ENCODE assay signal across 9 cellular contexts in the genomic region with DNA sequence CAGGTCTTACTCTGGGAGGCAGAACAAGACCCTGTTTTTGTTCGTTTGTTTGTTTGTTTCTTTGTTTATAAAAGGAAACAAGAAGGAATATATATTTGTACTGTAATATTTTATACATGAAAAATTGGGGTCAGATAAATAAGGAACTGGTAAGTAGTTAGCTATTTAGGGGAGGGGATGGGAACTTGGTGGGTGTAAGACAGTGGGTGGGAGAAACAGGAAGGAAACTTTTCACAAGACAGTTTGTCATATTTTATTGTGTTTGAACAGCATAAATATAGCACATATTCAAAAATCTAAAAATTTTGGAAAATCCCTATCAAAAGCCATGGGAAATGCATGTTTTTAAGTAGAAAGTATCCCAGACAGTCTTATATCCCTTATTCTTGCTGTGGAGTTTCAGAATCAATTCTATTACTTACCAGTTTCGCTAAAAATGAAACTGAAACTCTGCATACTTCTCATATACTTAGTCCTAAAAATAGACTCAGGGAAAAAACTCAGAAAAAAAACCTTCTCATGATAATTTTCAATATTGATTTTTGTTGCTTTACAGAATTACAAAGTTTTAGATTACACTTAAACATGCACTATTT. TPM values are rescaled to one million over a fixed set of nuclear protein-coding genes. Genes with fewer than 3 reads are reported as not detected.
DNase-seq lines count a peak whose midpoint lies in the region; ATAC-seq and FAIRE-seq lines count a peak whose summit lies in the region.
"Had no signal": no experiment of that assay in that cellular context is flagged by ENCODE, and none has a peak within 500 bp of the region (broad histone marks: within the 10 kb centered on the region; RNA-seq: fewer than 3 reads in every experiment).

No MANE protein-coding gene starts in this region.

- H3K27me3 Mint-ChIP-seq in activated T-cell treated with anti-CD3 and anti-CD28 coated beads, Interleukin-2, amount 50 U/mL, for 72 hours (ENCODE audit: low read depth) = no peaks in the 10 kb centered on the region
- H3K27me3 Mint-ChIP-seq in activated naive CD8-positive, alpha-beta T cell treated with anti-CD3 and anti-CD28 coated beads, Interleukin-2, amount 10 ng/mL, durations not matched to agents 7 days and 5 days = no peaks in the 10 kb centered on the region

- ATAC-seq in activated T-cell treated with anti-CD3 and anti-CD28 coated beads, Interleukin-2, amount 50 U/mL, for 72 hours (replicated peaks in 1 of 2) = peak; percentile 58 to 67
- peak; percentile 63 for ATAC-seq in HG03108 (IDR thresholded peaks at IDR 0.05; ENCODE audit: unreplicated experiment)
- ATAC-seq in activated naive CD8-positive, alpha-beta T cell treated with anti-CD3 and anti-CD28 coated beads, Interleukin-2, amount 10 ng/mL, durations not matched to agents 7 days and 5 days (ENCODE audit: low read depth) = peak; percentile 42

- H3K4me3 Mint-ChIP-seq in activated T-cell treated with anti-CD3 and anti-CD28 coated beads, Interleukin-2, amount 50 U/mL, for 72 hours = peak overlapping the region; percentile 61 to 83
- peak overlapping the region; percentile 73 for H3K4me3 Mint-ChIP-seq in activated naive CD8-positive, alpha-beta T cell treated with anti-CD3 and anti-CD28 coated beads, Interleukin-2, amount 10 ng/mL, durations not matched to agents 7 days and 5 days

- no peaks in the 10 kb centered on the region for H3K27me3 ChIP-seq in small intestine (ENCODE audit: control insufficient read depth in 2 of 2, insufficient read depth in 2 of 2, low read length in 2 of 2)

- H3K4me1 ChIP-seq in small intestine (ENCODE audit: control insufficient read depth in 2 of 2, insufficient read depth in 1 of 2, low read depth in 1 of 2, low read length in 1 of 2) = peaks cover 0 to 2% of the 10 kb centered on the region in 2 donors

- H3K36me3 Mint-ChIP-seq in activated T-cell treated with anti-CD3 and anti-CD28 coated beads, Interleukin-2, amount 50 U/mL, for 72 hours (ENCODE audit: insufficient read depth in 2 of 2) = peaks cover 6 to 11% of the 10 kb centered on the region in 2 donors
- peaks cover 16% of the 10 kb centered on the region for H3K36me3 Mint-ChIP-seq in activated naive CD8-positive, alpha-beta T cell treated with anti-CD3 and anti-CD28 coated beads, Interleukin-2, amount 10 ng/mL, durations not matched to agents 7 days and 5 days

- FAIRE-seq in small intestine (lab: Jason Lieb, UNC) (peak; percentile 85), RCC 7860 (lab: Jason Lieb, UNC) (no peak)

- peaks cover 56% of the 10 kb centered on the region for H3K4me1 Mint-ChIP-seq in activated T-cell treated with anti-CD3 and anti-CD28 coated beads, Interleukin-2, amount 50 U/mL, for 72 hours (ENCODE audit: low read depth)
- peaks cover 37% of the 10 kb centered on the region for H3K4me1 Mint-ChIP-seq in activated naive CD8-positive, alpha-beta T cell treated with anti-CD3 and anti-CD28 coated beads, Interleukin-2, amount 10 ng/mL, durations not matched to agents 7 days and 5 days

- no peaks in the 10 kb centered on the region for H3K9me3 ChIP-seq in small intestine (ENCODE audit: control insufficient read depth, low read depth)

- H3K27ac Mint-ChIP-seq in activated T-cell treated with anti-CD3 and anti-CD28 coated beads, Interleukin-2, amount 50 U/mL, for 72 hours = peak overlapping the region; percentile 89
- peak overlapping the region; percentile 85 for H3K27ac Mint-ChIP-seq in activated naive CD8-positive, alpha-beta T cell treated with anti-CD3 and anti-CD28 coated beads, Interleukin-2, amount 10 ng/mL, durations not matched to agents 7 days and 5 days

- no peak for DNase-seq in activated T-cell treated with anti-CD3 and anti-CD28 coated beads, Interleukin-2, amount 50 U/mL, for 72 hours
- DNase-seq in activated T-cell treated with anti-CD3 and anti-CD28 coated beads, Interleukin-2, amount 50 U/mL, for 1 hour = no peak
- no peak for DNase-seq in activated naive CD8-positive, alpha-beta T cell treated with anti-CD3 and anti-CD28 coated beads, Interleukin-2, amount 10 ng/mL, durations not matched to agents 7 days and 5 days
- DNase-seq in small intestine (peak; percentile 60), NCI-H510A (lab: John Stamatoyannopoulos, UW) (no peak), RCC 7860 (ENCODE audit: low spot score) (no peak), SW480 (ENCODE audit: low spot score) (no peak)
- DNase-seq: left cardiac atrium had no signal

- POLR2A ChIA-PET in activated naive CD8-positive, alpha-beta T cell treated with anti-CD3 and anti-CD28 coated beads, Interleukin-2, amount 10 ng/mL, durations not matched to agents 7 days and 5 days (lab: Charles Lee) = interaction anchor here (1.3 to 4.6 kb wide), 2 partner anchors 22 to 68 kb away, joined by 4 to 55 read pairs; a partner anchor contains a TSS

- 10 to 23% (median 22%) methylated on average over 2 of the region's 2 CpGs for WGBS in small intestine, 3 donors

- no peak overlapping the region for H3K4me3 ChIP-seq in small intestine (ENCODE audit: low read depth in 1 of 2, low read length in 2 of 2)

- H3K27ac ChIP-seq in small intestine (ENCODE audit: low read depth in 1 of 2, low read length in 1 of 2) = peak overlapping the region; percentile 58 to 60

- no peaks in the 10 kb centered on the region for H3K36me3 ChIP-seq in small intestine (ENCODE audit: control insufficient read depth in 2 of 2, insufficient read depth in 2 of 2, low read length in 2 of 2)

- peaks cover 7 to 9% of the 10 kb centered on the region in 2 donors for H3K9me3 Mint-ChIP-seq in activated T-cell treated with anti-CD3 and anti-CD28 coated beads, Interleukin-2, amount 50 U/mL, for 72 hours
- H3K9me3 Mint-ChIP-seq in activated naive CD8-positive, alpha-beta T cell treated with anti-CD3 and anti-CD28 coated beads, Interleukin-2, amount 10 ng/mL, durations not matched to agents 7 days and 5 days = peaks cover 15% of the 10 kb centered on the region

RNA-seq across cellular contexts. Expression of a gene that starts 22.3 kb away (rescaled TPM):
- 1 to 10 TPM; 7.3 to 8.6 TPM for total RNA-seq in activated T-cell treated with anti-CD3 and anti-CD28 coated beads, Interleukin-2, amount 50 U/mL, for 72 hours
- 1 to 10 TPM; 8.0 to 8.2 TPM for total RNA-seq in activated naive CD8-positive, alpha-beta T cell treated with anti-CD3 and anti-CD28 coated beads, Interleukin-2, amount 10 ng/mL, durations not matched to agents 7 days and 5 days
- polyA plus RNA-seq in small intestine = 10 to 100 TPM in 2 of 3 donors, 1 to 10 TPM in 1; 7.6 to 18.6 (median 14.1) TPM
